Comparison of ENCODE assay signal across 30 cellular contexts in the genomic region with DNA sequence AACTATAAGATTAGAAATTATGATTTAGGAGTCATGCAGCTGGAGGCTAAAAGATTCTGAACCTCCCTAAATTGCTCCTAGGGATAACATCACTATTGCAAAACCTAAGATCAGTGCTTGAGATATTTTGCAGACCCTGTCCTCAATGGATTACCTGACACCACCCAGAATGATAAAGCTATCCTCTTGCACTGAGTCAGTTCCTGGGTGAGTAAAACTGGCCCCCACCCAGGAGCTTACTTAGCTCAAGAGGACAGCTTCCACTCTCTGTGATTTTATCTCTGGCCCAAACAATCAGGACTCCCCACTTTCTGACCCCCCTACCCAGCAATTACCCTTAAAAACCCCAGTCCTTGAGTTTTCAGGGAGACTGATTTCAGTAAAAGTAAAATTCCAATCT.
"Had no signal": no experiment of that assay in that cellular context is flagged by ENCODE, and none has a peak within 500 bp of the region (broad histone marks: within the 10 kb centered on the region; RNA-seq: fewer than 3 reads in every experiment).

No MANE protein-coding gene starts in this region.

- H3K27me3 ChIP-seq: adrenal gland, cardiac muscle cell, SJSA1 had no signal

- H3K9me2 ChIP-seq: SK-N-SH had no signal

- H3K36me3 Mint-ChIP-seq: brain, T-cell had no signal

- H3K36me3 ChIP-seq: adrenal gland, cardiac muscle cell, SJSA1 had no signal

- H3K27me3 Mint-ChIP-seq: activated CD4-positive, alpha-beta T cell treated with anti-CD3 and anti-CD28 coated beads, Interleukin-2, amount 10 ng/mL, durations not matched to agents 24 days and 14 days; activated CD8-positive, alpha-beta T cell treated with anti-CD3 and anti-CD28 coated beads for 36 hours; brain; central memory CD8-positive, alpha-beta T cell; T-cell; T-helper 17 cell had no signal

- DNase-seq: activated CD4-positive, alpha-beta T cell treated with anti-CD3 and anti-CD28 coated beads, Interleukin-2, amount 10 ng/mL, durations not matched to agents 24 days and 14 days; activated CD4-positive, alpha-beta T cell treated with anti-CD3 and anti-CD28 coated beads, Interleukin-2, amount 50 U/mL, for 4 hours; activated CD8-positive, alpha-beta T cell treated with anti-CD3 and anti-CD28 coated beads for 36 hours; activated gamma-delta T cell treated with Interleukin-2 at 50 U/mL for 16 hours; activated naive CD4-positive, alpha-beta T cell treated with anti-CD3 and anti-CD28 coated beads for 36 hours; activated T-cell treated with anti-CD3 and anti-CD28 coated beads, Interleukin-2, amount 50 U/mL, for 4 hours; adrenal gland; anterior cingulate cortex; Kasumi-1; KG1; MM.1S; MV-4-11; NCI-H1092 treated with DMSO at 0.1 percent for 48 hours; NCI-H1417 treated with DMSO at 0.1 percent for 48 hours; NCI-H187 treated with DMSO at 0.1 percent for 48 hours; NCI-H2081 treated with DMSO at 0.1 percent for 48 hours; NCI-H510A; NCI-H526; NCI-H748 treated with DMSO at 0.1 percent for 48 hours; NK-92 treated with Interleukin-12 subunit alpha and Interleukin-12 subunit beta, amount 100 ng/mL, for 24 hours; SHP77 treated with DMSO at 0.1 percent for 48 hours; SK-N-SH; T-cell; T-helper 17 cell had no signal

- H3K4me1 ChIP-seq: adrenal gland, SJSA1 had no signal

- H3K27ac Mint-ChIP-seq: activated CD4-positive, alpha-beta T cell treated with anti-CD3 and anti-CD28 coated beads, Interleukin-2, amount 10 ng/mL, durations not matched to agents 24 days and 14 days; activated CD8-positive, alpha-beta T cell treated with anti-CD3 and anti-CD28 coated beads for 36 hours; activated naive CD4-positive, alpha-beta T cell treated with anti-CD3 and anti-CD28 coated beads for 36 hours; activated naive CD4-positive, alpha-beta T cell treated with anti-CD3 and anti-CD28 coated beads, Interleukin-2, amount 50 U/mL, for 72 hours; activated T-helper 1 cell treated with anti-CD3 and anti-CD28 coated beads, Interleukin-12 subunit alpha, Interleukin-12 subunit beta, Interleukin-2, Interleukin-4 antibody, amounts not matched to agents 30 ng/mL and 10 ng/mL and 1 ng/mL, durations not matched to agents 14 hours and 24 hours and 36 hours; brain; T-cell; T-helper 17 cell had no signal

- H3K4me1 Mint-ChIP-seq: activated CD4-positive, alpha-beta T cell treated with anti-CD3 and anti-CD28 coated beads, Interleukin-2, amount 10 ng/mL, durations not matched to agents 24 days and 14 days; brain; central memory CD8-positive, alpha-beta T cell; T-cell; T-helper 17 cell had no signal

- H3K27ac ChIP-seq: adrenal gland, cardiac muscle cell, SJSA1 had no signal

- H3K4me3 Mint-ChIP-seq: activated CD4-positive, alpha-beta T cell treated with anti-CD3 and anti-CD28 coated beads, Interleukin-2, amount 10 ng/mL, durations not matched to agents 24 days and 14 days; activated CD8-positive, alpha-beta T cell treated with anti-CD3 and anti-CD28 coated beads for 36 hours; activated naive CD4-positive, alpha-beta T cell treated with anti-CD3 and anti-CD28 coated beads for 36 hours; activated T-cell treated with anti-CD3 and anti-CD28 coated beads, Interleukin-2, amount 50 U/mL, for 4 hours; activated T-helper 1 cell treated with anti-CD3 and anti-CD28 coated beads, Interleukin-12 subunit alpha, Interleukin-12 subunit beta, Interleukin-2, Interleukin-4 antibody, amounts not matched to agents 30 ng/mL and 10 ng/mL and 1 ng/mL, durations not matched to agents 14 hours and 24 hours and 36 hours; brain; central memory CD8-positive, alpha-beta T cell; T-cell; T-helper 17 cell had no signal

- H3K4me3 ChIP-seq: adrenal gland, cardiac muscle cell, SJSA1 had no signal

- H3K4me2 ChIP-seq: SK-N-SH had no signal

- H3K9me3 ChIP-seq: adrenal gland, SK-N-SH had no signal
